9 cellular contexts compared by ENCODE assay signal in the genomic region with DNA sequence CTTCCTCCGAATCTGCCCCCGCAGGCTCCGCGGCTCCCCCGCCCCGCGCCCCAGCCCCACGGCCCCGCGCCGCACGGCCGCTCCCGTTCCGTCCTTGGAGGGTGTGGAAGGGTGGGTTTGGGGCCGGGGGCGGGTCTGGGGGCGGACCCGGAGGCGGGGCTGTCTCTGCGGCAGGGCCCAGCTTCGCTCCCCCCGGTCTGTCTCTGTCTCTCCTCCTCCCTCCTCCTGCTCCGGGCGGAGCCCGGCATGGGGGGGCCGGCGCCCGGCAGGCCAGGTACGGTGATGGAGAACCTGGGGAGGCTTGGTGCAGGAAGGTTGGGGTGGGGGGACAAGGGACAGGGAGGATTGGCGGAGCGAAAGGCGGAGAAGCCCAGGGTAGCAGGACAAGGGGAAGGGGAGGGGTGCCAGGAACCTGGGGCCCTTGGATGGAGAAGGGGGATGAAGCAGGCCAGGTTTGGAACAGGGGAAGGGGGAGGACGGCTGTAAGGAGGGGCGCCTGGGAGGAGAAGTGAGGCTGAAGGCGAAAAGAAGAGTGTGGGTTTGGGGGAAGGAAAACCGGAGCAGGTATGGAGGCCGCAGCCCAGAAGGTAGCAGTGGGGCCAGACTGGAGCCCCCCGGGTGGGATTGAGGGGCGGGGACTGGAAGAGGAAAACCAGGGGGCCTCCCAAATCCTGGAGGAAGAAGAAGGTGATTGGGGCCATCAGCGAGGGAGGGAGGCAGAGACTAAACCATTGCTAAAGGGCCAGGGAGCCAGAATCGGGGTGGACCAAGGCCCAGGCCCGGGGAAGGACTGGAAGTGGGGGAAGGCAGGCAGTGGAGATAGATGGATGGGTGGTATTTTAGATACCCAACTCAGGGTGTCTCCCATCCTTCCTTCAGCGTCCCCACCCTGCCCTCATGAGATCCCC. TPM values are rescaled to one million over a fixed set of nuclear protein-coding genes. Genes with fewer than 3 reads are reported as not detected.
A peak's percentile ranks its signal among the peaks of the same experiment; 100 is the strongest.
DNase-seq lines count a peak whose midpoint lies in the region; ATAC-seq and TF ChIP-seq lines count a peak whose summit lies in the region.
"Had no signal": no experiment of that assay in that cellular context is flagged by ENCODE, and none has a peak within 500 bp of the region (broad histone marks: within the 10 kb centered on the region; RNA-seq: fewer than 3 reads in every experiment).

TSS of gene NYAP1 (plus strand) at position 200 of the 908 bp plus-strand sequence. CDS start 1,385 bp downstream, outside the sequence.

- ATAC-seq in DND-41 (ENCODE audit: insufficient read depth, low read depth) (peak; percentile 54), HG02588 (IDR thresholded peaks at IDR 0.05; ENCODE audit: unreplicated experiment) (peak; percentile 19), upper lobe of right lung (peak; percentile 45)

- H3F3A ChIP-seq in neural cell (ENCODE audit: insufficient read depth, low read length, poor library complexity, severe bottlenecking) = no peaks in the 10 kb centered on the region

- H3K4me3 ChIP-seq in DND-41 (ENCODE audit: low read depth in 1 of 2, low read length in 2 of 2) = peak within 1 kb of the TSS; percentile 28 to 66; a peak in 3 of 4 replicates
- peak within 1 kb of the TSS; percentile 66 for H3K4me3 ChIP-seq in fibroblast of the aortic adventitia (ENCODE audit: low read depth, low read length)
- H3K4me3 ChIP-seq in neural cell (ENCODE audit: low read length) = peak within 1 kb of the TSS; percentile 83
- peak within 1 kb of the TSS; percentile 50 for H3K4me3 ChIP-seq in upper lobe of right lung

- peak within 1 kb of the TSS; percentile 65 for H3K9ac ChIP-seq in DND-41 (ENCODE audit: low read depth, low read length)
- peak within 1 kb of the TSS; percentile 97 for H3K9ac ChIP-seq in neural cell (ENCODE audit: low read length)

- intact Hi-C loops in upper lobe of right lung (cut with DNase I) = no loop called here

- H4K20me1 ChIP-seq in DND-41 (ENCODE audit: insufficient read depth, low read length) = peaks cover 2% of the 10 kb centered on the region; the same call in 1 of the 2 replicates
- no peaks in the 10 kb centered on the region for H4K20me1 ChIP-seq in neural cell (ENCODE audit: insufficient read depth)

- H3K27me3 ChIP-seq in DND-41 (ENCODE audit: insufficient read depth, low read length, poor library complexity) (peaks cover 7% of the 10 kb centered on the region), neural cell (ENCODE audit: insufficient read depth, low read depth, low read length) (no peaks in the 10 kb centered on the region), upper lobe of right lung (no peaks in the 10 kb centered on the region)

- TF ChIP-seq CTCF in DND-41 (IDR thresholded peaks at IDR 0.05; ENCODE audit: borderline replicate concordance, extremely low read depth, low read length, poor library complexity, severe bottlenecking) (no peak), fibroblast of the aortic adventitia (IDR thresholded peaks at IDR 0.05; ENCODE audit: insufficient read depth, low read length) (no peak), neural cell (IDR thresholded peaks at IDR 0.05; ENCODE audit: poor library complexity, severe bottlenecking) (no peak), upper lobe of right lung (IDR thresholded peaks at IDR 0.05) (no peak)

- H3K79me2 ChIP-seq in DND-41 (ENCODE audit: insufficient read depth, low read length) (peaks cover 3% of the 10 kb centered on the region), neural cell (replicated peaks; ENCODE audit: insufficient read depth, low read length) (peaks cover 32% of the 10 kb centered on the region)

- H3K9me3 ChIP-seq in DND-41 (ENCODE audit: insufficient read depth, low read length, severe bottlenecking) = no peaks in the 10 kb centered on the region
- H3K9me3 ChIP-seq in neural cell (ENCODE audit: low read length) = no peaks in the 10 kb centered on the region
- H3K9me3 ChIP-seq in upper lobe of right lung = no peaks in the 10 kb centered on the region

- H3K36me3 ChIP-seq in DND-41 (ENCODE audit: insufficient read depth, low read length) (no peaks in the 10 kb centered on the region; the same call in 1 of the 2 replicates), neural cell (ENCODE audit: insufficient read depth, low read length) (no peaks in the 10 kb centered on the region), upper lobe of right lung (no peaks in the 10 kb centered on the region)

- no peak for TF ChIP-seq EP300 in neural cell (conservative IDR thresholded peaks at IDR 0.05; ENCODE audit: poor library complexity, severe bottlenecking)

- DNase-seq in DND-41 = peak; percentile 74
- DNase-seq in NCI-H345 treated with DMSO at 0.1 percent for 48 hours (lab: John Stamatoyannopoulos, UW; ENCODE audit: unreplicated experiment) = peak; percentile 42
- peak; percentile 44 for DNase-seq in activated gamma-delta T cell (lab: John Stamatoyannopoulos, UW)
- DNase-seq in fibroblast of the aortic adventitia (ENCODE audit: low read depth) = peak; percentile 42
- no peak for DNase-seq in upper lobe of right lung
- DNase-seq in foreskin melanocyte = no peak

- H3K4me1 ChIP-seq in DND-41 (ENCODE audit: insufficient read depth, low read length) (peaks cover 19% of the 10 kb centered on the region), upper lobe of right lung (peaks cover 13% of the 10 kb centered on the region)

- H3K4me2 ChIP-seq in DND-41 (ENCODE audit: insufficient read depth, low read length) (peak within 1 kb of the TSS; percentile 98), neural cell (ENCODE audit: low read length) (peak within 1 kb of the TSS; percentile 76)

- no peaks in the 10 kb centered on the region for H3K9me2 ChIP-seq in neural cell (ENCODE audit: insufficient read depth, low read length)

- TF ChIP-seq RAD21 in neural cell (conservative IDR thresholded peaks at IDR 0.05) = no peak

- H2AFZ ChIP-seq in DND-41 (ENCODE audit: low read depth, low read length) (peak within 1 kb of the TSS; percentile 71), neural cell (ENCODE audit: low read depth, low read length) (peak within 1 kb of the TSS; percentile 84)

- H3K27ac ChIP-seq in DND-41 (ENCODE audit: low read length) (peak within 1 kb of the TSS; percentile 20; the same call in 1 of the 2 replicates), neural cell (ENCODE audit: low read length) (peak within 1 kb of the TSS; percentile 85), upper lobe of right lung (no peak within 1 kb of the TSS)

TF ChIP-seq in neural cell, 6 proteins besides CTCF, POLR2A, EP300 and RAD21:
- TF ChIP-seq REST (IDR thresholded peaks at IDR 0.05; ENCODE audit: borderline replicate concordance) = peak; percentile 46
- no peak for TF ChIP-seq MXI1 (conservative IDR thresholded peaks at IDR 0.05; ENCODE audit: poor library complexity, severe bottlenecking)
- TF ChIP-seq POLR2AphosphoS5 (IDR thresholded peaks at IDR 0.05) = peak; percentile 54
- no peak for TF ChIP-seq SMC3 (conservative IDR thresholded peaks at IDR 0.05; ENCODE audit: poor library complexity)
- no peak for TF ChIP-seq EZH2 (IDR thresholded peaks at IDR 0.05; ENCODE audit: borderline replicate concordance, insufficient read depth, low read length, poor library complexity, severe bottlenecking)
- TF ChIP-seq TAF1 (IDR thresholded peaks at IDR 0.05; ENCODE audit: low read depth) = peak; percentile 56
TF ChIP-seq in neural cell: peak in this region for 3.

RNA-seq across cellular contexts. Expression of gene NYAP1, which starts in this region (rescaled TPM):
- total RNA-seq in fibroblast of the aortic adventitia (ENCODE audit: low replicate concordance) (0.81 and 5.6 TPM in 2 replicates), upper lobe of right lung (0.55 TPM)
- 70.1 and 86.6 TPM in 2 replicates for polyA plus RNA-seq in neural cell
- polyA minus RNA-seq in neural cell = 53.9 and 71.1 TPM in 2 replicates
- total RNA-seq: RPMI7951 had no signal

Comparison
In these comparisons a context has a peak if more than half of its experiments do, and no peak if none do; other contexts are left out.
1. Peak in ATAC-seq and H3K4me3 ChIP-seq in upper lobe of right lung; RNA of the gene not detected or under 1 TPM.
2. DNase-seq: peak in DND-41 (single experiment), NCI-H345 treated with DMSO at 0.1 percent for 48 hours (single experiment), activated gamma-delta T cell (single experiment) and fibroblast of the aortic adventitia (single experiment); none in upper lobe of right lung (single experiment) and foreskin melanocyte (single experiment).
3. Peak in every context shown above with its lines, with median percentiles within 50 percentile points of each other: ATAC-seq and H3K4me3 ChIP-seq.